ENCODE assay signal across 12 cellular contexts in genomic region chr4:21697583-21697982, GRCh38.
DNase-seq lines count a peak whose midpoint lies in the region; ATAC-seq and TF ChIP-seq lines count a peak whose summit lies in the region.
"Had no signal": no experiment of that assay in that cellular context is flagged by ENCODE, and none has a peak within 500 bp of the region (broad histone marks: within the 10 kb centered on the region; RNA-seq: fewer than 3 reads in every experiment).

No MANE protein-coding gene starts in this region.

- H2AFZ ChIP-seq in neural cell (ENCODE audit: low read depth, low read length): no peak overlapping the region

- H3K4me3 ChIP-seq in epithelial cell of esophagus (ENCODE audit: low read length) (no peak overlapping the region), neural cell (ENCODE audit: low read length) (peak overlapping the region; percentile 23)

- no peaks in the 10 kb centered on the region for H3K36me3 ChIP-seq in neural cell (ENCODE audit: insufficient read depth, low read length)

- H3K9me2 ChIP-seq in neural cell (ENCODE audit: insufficient read depth, low read length): no peaks in the 10 kb centered on the region

- TF ChIP-seq CTCF in epithelial cell of esophagus (IDR thresholded peaks at IDR 0.05; ENCODE audit: insufficient read depth, low read depth, low read length, missing control alignments) (no peak), neural cell (IDR thresholded peaks at IDR 0.05; ENCODE audit: poor library complexity, severe bottlenecking) (no peak)

- H3K4me2 ChIP-seq in neural cell (ENCODE audit: low read length): no peak overlapping the region

- no peak for ATAC-seq in HG03439 (IDR thresholded peaks at IDR 0.05; ENCODE audit: unreplicated experiment)
- no peak for ATAC-seq in HG03045 (IDR thresholded peaks at IDR 0.05; ENCODE audit: unreplicated experiment)
- ATAC-seq: activated naive CD4-positive, alpha-beta T cell treated with anti-CD3 and anti-CD28 coated beads, Interleukin-2, amount 50 U/mL, for 72 hours had no signal

- no peaks in the 10 kb centered on the region for H3F3A ChIP-seq in neural cell (ENCODE audit: insufficient read depth, low read length, poor library complexity, severe bottlenecking)

- DNase-seq in ELR (ENCODE audit: low read depth) (peak; percentile 34), NCI-H460 (ENCODE audit: extremely low read depth, low read depth) (peak; percentile 49), epithelial cell of esophagus (ENCODE audit: low read depth) (peak; percentile 86), T-helper 9 cell (no peak), NCI-H1694 treated with DMSO at 0.1 percent for 48 hours (lab: John Stamatoyannopoulos, UW) (no peak)
- DNase-seq: DMS79 treated with DMSO at 0.1 percent for 48 hours, NCI-H524 treated with DMSO at 0.1 percent for 48 hours had no signal

- no peak overlapping the region for H3K9ac ChIP-seq in neural cell (ENCODE audit: low read length)

- H3K27ac ChIP-seq in neural cell (ENCODE audit: low read length): no peak overlapping the region
- H3K27ac ChIP-seq: VCaP had no signal

- no peaks in the 10 kb centered on the region for H3K79me2 ChIP-seq in neural cell (replicated peaks; ENCODE audit: insufficient read depth, low read length)

- H3K27me3 ChIP-seq in neural cell (ENCODE audit: insufficient read depth, low read depth, low read length): no peaks in the 10 kb centered on the region

- TF ChIP-seq RAD21 in neural cell (conservative IDR thresholded peaks at IDR 0.05): no peak

- no peaks in the 10 kb centered on the region for H4K20me1 ChIP-seq in neural cell (ENCODE audit: insufficient read depth)

- H3K9me3 ChIP-seq in neural cell (ENCODE audit: low read length): no peaks in the 10 kb centered on the region

- no peak for TF ChIP-seq EP300 in neural cell (conservative IDR thresholded peaks at IDR 0.05; ENCODE audit: poor library complexity, severe bottlenecking)

TF ChIP-seq in neural cell, 6 proteins besides CTCF, POLR2A, EP300 and RAD21:
- TF ChIP-seq EZH2 (IDR thresholded peaks at IDR 0.05; ENCODE audit: borderline replicate concordance, insufficient read depth, low read length, poor library complexity, severe bottlenecking) (no peak), POLR2AphosphoS5 (IDR thresholded peaks at IDR 0.05) (no peak), MXI1 (conservative IDR thresholded peaks at IDR 0.05; ENCODE audit: poor library complexity, severe bottlenecking) (no peak), TAF1 (IDR thresholded peaks at IDR 0.05; ENCODE audit: low read depth) (no peak), SMC3 (conservative IDR thresholded peaks at IDR 0.05; ENCODE audit: poor library complexity) (no peak), REST (IDR thresholded peaks at IDR 0.05; ENCODE audit: borderline replicate concordance) (no peak)

Comparison
In these comparisons a context has a peak if more than half of its experiments do, and no peak if none do; other contexts are left out.
1. DNase-seq: peak in ELR (single experiment), NCI-H460 (single experiment) and epithelial cell of esophagus (single experiment); none in T-helper 9 cell (single experiment) and NCI-H1694 treated with DMSO at 0.1 percent for 48 hours (single experiment).